ENCODE assay signal across 36 cellular contexts in genomic region chr2:68819556-68819955, GRCh38. TPM values are rescaled to one million over a fixed set of nuclear protein-coding genes. Genes with fewer than 3 reads are reported as not detected.
DNase-seq lines count a peak whose midpoint lies in the region; ATAC-seq and TF ChIP-seq lines count a peak whose summit lies in the region.
"Had no signal": no experiment of that assay in that cellular context is flagged by ENCODE, and none has a peak within 500 bp of the region (broad histone marks: within the 10 kb centered on the region; RNA-seq: fewer than 3 reads in every experiment).

No MANE protein-coding gene starts in this region.

- TF ChIP-seq CTCF in AG04450 (IDR thresholded peaks at IDR 0.05; ENCODE audit: low read depth, low read length), result no peak

- H3K9me3 ChIP-seq in AG04450 (ENCODE audit: control insufficient read depth, insufficient read depth, low read length), result no peaks in the 10 kb centered on the region
- H3K9me3 ChIP-seq in CD4-positive, alpha-beta memory T cell (ENCODE audit: control insufficient read depth in 1 of 2, low read length in 2 of 2), result no peaks in the 10 kb centered on the region
- H3K9me3 ChIP-seq in naive thymus-derived CD4-positive, alpha-beta T cell (ENCODE audit: control insufficient read depth in 2 of 3, low read length in 3 of 3), result no peaks in the 10 kb centered on the region
- H3K9me3 ChIP-seq: Caco-2, esophagus muscularis mucosa, gastrocnemius medialis, right lobe of liver, SK-N-SH, transverse colon had no signal

- DNase-seq in AG04450 (ENCODE audit: low read depth, low spot score) (no peak), NCI-H524 treated with DMSO at 0.1 percent for 48 hours (lab: John Stamatoyannopoulos, UW) (no peak), T-helper 9 cell (no peak), T1000 (lab: John Stamatoyannopoulos, UW) (no peak)
- DNase-seq in CD4-positive, alpha-beta memory T cell, result no peak
- no peak for DNase-seq in naive thymus-derived CD4-positive, alpha-beta T cell
- DNase-seq in activated CD4-positive, CD25-positive, alpha-beta regulatory T cell treated with anti-CD3 and anti-CD28 coated beads, Interleukin-2, amount 50 U/mL, for 72 hours, result no peak
- DNase-seq: activated naive CD8-positive, alpha-beta T cell treated with anti-CD3 and anti-CD28 coated beads, Interleukin-2, amount 10 ng/mL, durations not matched to agents 7 days and 5 days; activated T-cell treated with anti-CD3 and anti-CD28 coated beads, Interleukin-2, amount 50 U/mL, for 48 hours; Caco-2; central memory CD4-positive, alpha-beta T cell; gastrocnemius medialis; H9; KBM-7; NCI-H1105 treated with DMSO at 0.1 percent for 48 hours; NCI-H187 treated with DMSO at 0.1 percent for 48 hours; NCI-H2171 treated with DMSO at 0.1 percent for 48 hours; NCI-H526; PC-3; SK-N-SH; stimulated activated CD4-positive, alpha-beta T cell treated with anti-CD3 and anti-CD28 coated beads, Interleukin-4, amount 100 ng/mL, for 4 hours; transverse colon had no signal

- H3K36me3 Mint-ChIP-seq in CD4-positive, alpha-beta memory T cell, result peaks cover 74 to 90% of the 10 kb centered on the region in 2 donors
- peaks cover 100% of the 10 kb centered on the region for H3K36me3 Mint-ChIP-seq in activated T-helper 17 cell treated with anti-CD3 and anti-CD28 coated beads, Interleukin-2, amount 50 U/mL, for 72 hours (ENCODE audit: low read depth)
- H3K36me3 Mint-ChIP-seq in naive thymus-derived CD4-positive, alpha-beta T cell, result peaks cover 8 to 66% (median 41%) of the 10 kb centered on the region in 5 donors

- H3K36me3 ChIP-seq in CD4-positive, alpha-beta memory T cell (ENCODE audit: insufficient read depth, low read length), result peaks cover 90% of the 10 kb centered on the region
- H3K36me3 ChIP-seq in naive thymus-derived CD4-positive, alpha-beta T cell (ENCODE audit: control insufficient read depth in 2 of 3, insufficient read depth in 3 of 3, low read length in 3 of 3), result peaks cover 35 to 95% (median 71%) of the 10 kb centered on the region in 3 experiments
- H3K36me3 ChIP-seq: gastrocnemius medialis, transverse colon had no signal

- peak overlapping the region in 6 of 7 donors; percentile 29 to 87 (median 54) for H3K27ac Mint-ChIP-seq in CD4-positive, alpha-beta memory T cell
- peak overlapping the region; percentile 77 for H3K27ac Mint-ChIP-seq in activated T-helper 17 cell treated with anti-CD3 and anti-CD28 coated beads, Interleukin-2, amount 50 U/mL, for 72 hours
- peak overlapping the region in 6 of 9 donors; percentile 66 to 93 (median 78) for H3K27ac Mint-ChIP-seq in naive thymus-derived CD4-positive, alpha-beta T cell
- H3K27ac Mint-ChIP-seq: activated naive CD8-positive, alpha-beta T cell treated with anti-CD3 and anti-CD28 coated beads, Interleukin-2, amount 10 ng/mL, durations not matched to agents 7 days and 5 days; dendritic cell treated with granulocyte-macrophage colony-stimulating factor and Interleukin-4, amounts not matched to agents 40 ng/mL and 50 ng/mL, for 4 days; H9; progenitor cell of endocrine pancreas; T-helper 1 cell treated with Interleukin-12 subunit alpha and Interleukin-12 subunit beta and Interleukin-4 antibody, amounts not matched to agents 30 μg/mL and 1 μg/mL, for 36 hours had no signal

- no peaks in the 10 kb centered on the region for H3K27me3 ChIP-seq in AG04450 (ENCODE audit: control insufficient read depth, insufficient read depth, low read length)
- H3K27me3 ChIP-seq in CD4-positive, alpha-beta memory T cell (ENCODE audit: insufficient read depth, low read length), result no peaks in the 10 kb centered on the region
- no peaks in the 10 kb centered on the region for H3K27me3 ChIP-seq in naive thymus-derived CD4-positive, alpha-beta T cell (ENCODE audit: control insufficient read depth in 2 of 2, insufficient read depth in 2 of 2, low read length in 2 of 2)
- H3K27me3 ChIP-seq: esophagus muscularis mucosa, gastrocnemius medialis, right lobe of liver, transverse colon had no signal

- peaks cover 4% of the 10 kb centered on the region for H3K4me1 ChIP-seq in CD4-positive, alpha-beta memory T cell (ENCODE audit: insufficient read depth, low read length)
- H3K4me1 ChIP-seq in naive thymus-derived CD4-positive, alpha-beta T cell (ENCODE audit: control insufficient read depth in 2 of 2, insufficient read depth in 2 of 2, low read length in 2 of 2), result no peaks in the 10 kb centered on the region
- H3K4me1 ChIP-seq: Caco-2, esophagus muscularis mucosa, gastrocnemius medialis, right lobe of liver, transverse colon had no signal

- intact Hi-C loops in CD4-positive, alpha-beta memory T cell (cut with micrococcal nuclease), result no loop called here
- intact Hi-C loops in naive thymus-derived CD4-positive, alpha-beta T cell (cut with micrococcal nuclease), result no loop called here

- H3K4me1 Mint-ChIP-seq in CD4-positive, alpha-beta memory T cell, result peaks cover 14 to 28% (median 14%) of the 10 kb centered on the region in 4 donors
- H3K4me1 Mint-ChIP-seq in activated T-helper 17 cell treated with anti-CD3 and anti-CD28 coated beads, Interleukin-2, amount 50 U/mL, for 72 hours, result peaks cover 14% of the 10 kb centered on the region
- peaks cover 7 to 27% (median 17%) of the 10 kb centered on the region in 7 donors for H3K4me1 Mint-ChIP-seq in naive thymus-derived CD4-positive, alpha-beta T cell

- no peak overlapping the region for H3K4me3 ChIP-seq in AG04450 (ENCODE audit: low read depth, low read length)
- no peak overlapping the region for H3K4me3 ChIP-seq in CD4-positive, alpha-beta memory T cell (ENCODE audit: low read length in 2 of 2)
- H3K4me3 ChIP-seq in naive thymus-derived CD4-positive, alpha-beta T cell (ENCODE audit: low read length), result no peak overlapping the region
- H3K4me3 ChIP-seq: esophagus muscularis mucosa, gastrocnemius medialis, right lobe of liver, transverse colon had no signal

- CTCF ChIA-PET in AG04450 (lab: Charles Lee), result no interaction called here
- CTCF ChIA-PET in CD4-positive, alpha-beta memory T cell (lab: Charles Lee; ENCODE audit: partially characterized antibody), result interaction anchor here (0.8 to 2.5 kb wide), 5 partner anchors 10 to 106 kb away, joined by 3 to 14 read pairs (median 5); no protein-coding TSS in a partner anchor
- CTCF ChIA-PET in naive thymus-derived CD4-positive, alpha-beta T cell (lab: Charles Lee), result interaction anchor here (1.5 to 2.3 kb wide), 3 partner anchors 17 to 68 kb away, joined by 4 to 6 read pairs (median 5); no protein-coding TSS in a partner anchor

- peak overlapping the region; percentile 71 for H3K27ac ChIP-seq in AG04450 (ENCODE audit: low read depth, low read length)
- H3K27ac ChIP-seq in CD4-positive, alpha-beta memory T cell (ENCODE audit: low read depth, low read length), result no peak overlapping the region
- H3K27ac ChIP-seq in naive thymus-derived CD4-positive, alpha-beta T cell (ENCODE audit: low read depth, low read length), result peak overlapping the region; percentile 49
- H3K27ac ChIP-seq: esophagus muscularis mucosa, gastrocnemius medialis, right lobe of liver, transverse colon had no signal

- ATAC-seq in activated T-helper 17 cell treated with anti-CD3 and anti-CD28 coated beads, Interleukin-2, amount 50 U/mL, for 72 hours (replicated peaks), result no peak
- no peak for ATAC-seq in naive thymus-derived CD4-positive, alpha-beta T cell
- ATAC-seq: activated CD4-positive, CD25-positive, alpha-beta regulatory T cell treated with anti-CD3 and anti-CD28 coated beads, Interleukin-2, amount 50 U/mL, for 24 hours; gastrocnemius medialis; PC-3; Right ventricle myocardium inferior had no signal

- H3K4me3 Mint-ChIP-seq in CD4-positive, alpha-beta memory T cell, result no peak overlapping the region
- H3K4me3 Mint-ChIP-seq in activated T-helper 17 cell treated with anti-CD3 and anti-CD28 coated beads, Interleukin-2, amount 50 U/mL, for 72 hours, result no peak overlapping the region
- H3K4me3 Mint-ChIP-seq in naive thymus-derived CD4-positive, alpha-beta T cell, result no peak overlapping the region
- H3K4me3 Mint-ChIP-seq: activated naive CD8-positive, alpha-beta T cell treated with anti-CD3 and anti-CD28 coated beads, Interleukin-2, amount 10 ng/mL, durations not matched to agents 7 days and 5 days; dendritic cell treated with granulocyte-macrophage colony-stimulating factor and Interleukin-4, amounts not matched to agents 40 ng/mL and 50 ng/mL, for 4 days; H9; T-helper 1 cell treated with Interleukin-12 subunit alpha and Interleukin-12 subunit beta and Interleukin-4 antibody, amounts not matched to agents 30 μg/mL and 1 μg/mL, for 36 hours had no signal

- POLR2A ChIA-PET in AG04450 (lab: Yijun Ruan, JAX), result interaction anchor here (0.8 kb wide), 1 partner anchor 10 kb away, joined by 4 read pairs; no protein-coding TSS in a partner anchor
- POLR2A ChIA-PET in CD4-positive, alpha-beta memory T cell (lab: Charles Lee; ENCODE audit: partially characterized antibody), result interaction anchor here (1.0 to 1.5 kb wide), 4 partner anchors 11 to 99 kb away, joined by 3 to 5 read pairs (median 4); no protein-coding TSS in a partner anchor
- POLR2A ChIA-PET in naive thymus-derived CD4-positive, alpha-beta T cell (lab: Charles Lee), result interaction anchor here (0.7 to 1.2 kb wide), 6 partner anchors 10 to 431 kb away, joined by 3 to 4 read pairs (median 3); no protein-coding TSS in a partner anchor

- no peaks in the 10 kb centered on the region for H3K27me3 Mint-ChIP-seq in CD4-positive, alpha-beta memory T cell
- no peaks in the 10 kb centered on the region for H3K27me3 Mint-ChIP-seq in activated T-helper 17 cell treated with anti-CD3 and anti-CD28 coated beads, Interleukin-2, amount 50 U/mL, for 72 hours
- H3K27me3 Mint-ChIP-seq in naive thymus-derived CD4-positive, alpha-beta T cell, result no peaks in the 10 kb centered on the region
- H3K27me3 Mint-ChIP-seq: activated naive CD8-positive, alpha-beta T cell treated with anti-CD3 and anti-CD28 coated beads, Interleukin-2, amount 10 ng/mL, durations not matched to agents 7 days and 5 days; dendritic cell treated with granulocyte-macrophage colony-stimulating factor and Interleukin-4, amounts not matched to agents 40 ng/mL and 50 ng/mL, for 4 days; progenitor cell of endocrine pancreas had no signal

- peaks cover 0 to 2% (median 0%) of the 10 kb centered on the region in 8 donors for H3K9me3 Mint-ChIP-seq in CD4-positive, alpha-beta memory T cell
- H3K9me3 Mint-ChIP-seq in activated T-helper 17 cell treated with anti-CD3 and anti-CD28 coated beads, Interleukin-2, amount 50 U/mL, for 72 hours, result no peaks in the 10 kb centered on the region
- H3K9me3 Mint-ChIP-seq in naive thymus-derived CD4-positive, alpha-beta T cell, result peaks cover 0 to 1% (median 0%) of the 10 kb centered on the region in 11 donors
- H3K9me3 Mint-ChIP-seq: activated naive CD8-positive, alpha-beta T cell treated with anti-CD3 and anti-CD28 coated beads, Interleukin-2, amount 10 ng/mL, durations not matched to agents 7 days and 5 days; dendritic cell treated with granulocyte-macrophage colony-stimulating factor and Interleukin-4, amounts not matched to agents 40 ng/mL and 50 ng/mL, for 4 days; H9; T-helper 1 cell treated with Interleukin-12 subunit alpha and Interleukin-12 subunit beta and Interleukin-4 antibody, amounts not matched to agents 30 μg/mL and 1 μg/mL, for 36 hours had no signal

RNA-seq across cellular contexts. Expression of gene BMP10, which starts 51.6 kb away (rescaled TPM):
- not detected in 2 replicates for polyA plus RNA-seq in AG04450 (2011; rRNA removed)
- 0.22 TPM in 1 of 2 replicates, not detected in the other for polyA minus RNA-seq in AG04450 (2011; rRNA and poly(A)+ RNA removed)
- not detected for total RNA-seq in CD4-positive, alpha-beta memory T cell
- not detected for polyA plus RNA-seq in CD4-positive, alpha-beta memory T cell
- not detected for total RNA-seq in activated T-helper 17 cell treated with anti-CD3 and anti-CD28 coated beads, Interleukin-2, amount 50 U/mL, for 72 hours
- not detected for total RNA-seq in naive thymus-derived CD4-positive, alpha-beta T cell
- not detected for polyA plus RNA-seq in naive thymus-derived CD4-positive, alpha-beta T cell
- total RNA-seq: activated naive CD8-positive, alpha-beta T cell treated with anti-CD3 and anti-CD28 coated beads, Interleukin-2, amount 10 ng/mL, durations not matched to agents 7 days and 5 days; Caco-2; esophagus muscularis mucosa; G401; gastrocnemius medialis; H9; kidney epithelial cell; MCF 10A; mesenteric fat pad; PC-3; progenitor cell of endocrine pancreas; subcutaneous adipose tissue; transverse colon had no signal
- polyA plus RNA-seq: BJ, SK-N-SH had no signal
